ENCODE assay signal across 11 cellular contexts in genomic region chr14:63524537-63525155, GRCh38. TPM values are rescaled to one million over a fixed set of nuclear protein-coding genes. Genes with fewer than 3 reads are reported as not detected.
DNase-seq lines count a peak whose midpoint lies in the region; ATAC-seq, FAIRE-seq and TF ChIP-seq lines count a peak whose summit lies in the region.
"Had no signal": no experiment of that assay in that cellular context is flagged by ENCODE, and none has a peak within 500 bp of the region (broad histone marks: within the 10 kb centered on the region; RNA-seq: fewer than 3 reads in every experiment).

No MANE protein-coding gene starts in this region.

- DNase-seq in GM18507 (ENCODE audit: extremely low spot score, insufficient read length, low read depth) (peak; percentile 44), RWPE1 (ENCODE audit: low spot score) (no peak), NCI-H748 (lab: John Stamatoyannopoulos, UW; ENCODE audit: unreplicated experiment) (no peak), middle frontal gyrus (ENCODE audit: extremely low spot score, low spot score) (no peak)
- DNase-seq in naive thymus-derived CD4-positive, alpha-beta T cell: no peak
- DNase-seq in central memory CD4-positive, alpha-beta T cell: no peak
- DNase-seq: heart right ventricle, SHP77 treated with DMSO at 0.1 percent for 48 hours had no signal

- H3K36me3 ChIP-seq in naive thymus-derived CD4-positive, alpha-beta T cell (ENCODE audit: control insufficient read depth in 2 of 3, insufficient read depth in 3 of 3, low read length in 3 of 3): peaks cover 0 to 9% (median 0%) of the 10 kb centered on the region in 3 experiments

- H3K9me3 Mint-ChIP-seq in naive thymus-derived CD4-positive, alpha-beta T cell: peaks cover 0 to 4% (median 0%) of the 10 kb centered on the region in 11 donors

- CTCF ChIA-PET in RWPE1 (lab: Yijun Ruan, JAX): interaction anchor here (0.6 kb wide), 1 partner anchor 342 kb away, joined by 3 read pairs; no protein-coding TSS in a partner anchor
- CTCF ChIA-PET in naive thymus-derived CD4-positive, alpha-beta T cell (lab: Charles Lee): no interaction called here

- H3K27me3 Mint-ChIP-seq in naive thymus-derived CD4-positive, alpha-beta T cell: no peaks in the 10 kb centered on the region

- ATAC-seq in GM21737 (IDR thresholded peaks at IDR 0.05; ENCODE audit: unreplicated experiment) (peak; percentile 82), HG03342 (IDR thresholded peaks at IDR 0.05; ENCODE audit: unreplicated experiment) (no peak)
- ATAC-seq in naive thymus-derived CD4-positive, alpha-beta T cell: peak; percentile 76

- peaks cover 0 to 13% of the 10 kb centered on the region in 2 donors for H3K4me1 ChIP-seq in naive thymus-derived CD4-positive, alpha-beta T cell (ENCODE audit: control insufficient read depth in 2 of 2, insufficient read depth in 2 of 2, low read length in 2 of 2)

- FAIRE-seq in GM18507 (lab: Jason Lieb, UNC): peak; percentile 85

- H3K4me3 Mint-ChIP-seq in naive thymus-derived CD4-positive, alpha-beta T cell: peak overlapping the region in 3 of 10 donors; percentile 2 to 33 (median 15)

- no peaks in the 10 kb centered on the region for H3K9me3 ChIP-seq in naive thymus-derived CD4-positive, alpha-beta T cell (ENCODE audit: control insufficient read depth in 2 of 3, low read length in 3 of 3)
- H3K9me3 ChIP-seq: heart right ventricle, thoracic aorta had no signal

- intact Hi-C loops in naive thymus-derived CD4-positive, alpha-beta T cell (cut with micrococcal nuclease): no loop called here

- no peak overlapping the region for H3K4me3 ChIP-seq in naive thymus-derived CD4-positive, alpha-beta T cell (ENCODE audit: low read length)
- H3K4me3 ChIP-seq: heart right ventricle, thoracic aorta had no signal

- peaks cover 14 to 45% (median 42%) of the 10 kb centered on the region in 5 donors for H3K36me3 Mint-ChIP-seq in naive thymus-derived CD4-positive, alpha-beta T cell

- POLR2A ChIA-PET in RWPE1 (lab: Yijun Ruan, JAX; ENCODE audit: low non-redundant PET): no interaction called here
- POLR2A ChIA-PET in naive thymus-derived CD4-positive, alpha-beta T cell (lab: Charles Lee): interaction anchor here (1.2 kb wide), 1 partner anchor 12 kb away, joined by 5 read pairs; no protein-coding TSS in a partner anchor

- peak overlapping the region; percentile 22; the same call in 1 of the 2 replicates for H3K27ac ChIP-seq in RWPE1
- H3K27ac ChIP-seq in naive thymus-derived CD4-positive, alpha-beta T cell (ENCODE audit: low read depth, low read length): no peak overlapping the region
- H3K27ac ChIP-seq: heart right ventricle, thoracic aorta had no signal

- H3K27me3 ChIP-seq in naive thymus-derived CD4-positive, alpha-beta T cell (ENCODE audit: control insufficient read depth in 2 of 2, insufficient read depth in 2 of 2, low read length in 2 of 2): no peaks in the 10 kb centered on the region
- H3K27me3 ChIP-seq: heart right ventricle had no signal

- TF ChIP-seq CTCF in RWPE1 (conservative IDR thresholded peaks at IDR 0.05; ENCODE audit: low read depth): no peak

- peaks cover 15 to 42% (median 33%) of the 10 kb centered on the region in 7 donors for H3K4me1 Mint-ChIP-seq in naive thymus-derived CD4-positive, alpha-beta T cell

- H3K27ac Mint-ChIP-seq in naive thymus-derived CD4-positive, alpha-beta T cell: peak overlapping the region in 8 of 9 donors; percentile 6 to 63 (median 44)

RNA-seq across cellular contexts. Expression of gene PPP2R5E, which starts 18.5 kb away (rescaled TPM):
- total RNA-seq in naive thymus-derived CD4-positive, alpha-beta T cell: 10 to 100 TPM; 36.9 to 47.8 (median 37.7) TPM
- polyA plus RNA-seq in naive thymus-derived CD4-positive, alpha-beta T cell: 10 to 100 TPM; 29.2 to 36.4 TPM
